8 cellular contexts compared by ENCODE assay signal in genomic region chr11:81869337-81870065, GRCh38.
DNase-seq lines count a peak whose midpoint lies in the region; ATAC-seq lines count a peak whose summit lies in the region.

No MANE protein-coding gene starts in this region.

- ATAC-seq in GM18508 (IDR thresholded peaks at IDR 0.05; ENCODE audit: insufficient read depth, unreplicated experiment): peak; percentile 99
- ATAC-seq in HG02884 (IDR thresholded peaks at IDR 0.05; ENCODE audit: unreplicated experiment): peak; percentile 86

- DNase-seq in OCI-M1 (lab: John Stamatoyannopoulos, UW) (peak; percentile 97), NCI-H1694 (lab: John Stamatoyannopoulos, UW) (no peak), NCI-H1694 treated with DMSO at 0.1 percent for 48 hours (lab: John Stamatoyannopoulos, UW) (no peak), HT-29 (ENCODE audit: low spot score) (no peak)
- DNase-seq in activated effector memory CD4-positive, alpha-beta T cell treated with anti-CD3 and anti-CD28 coated beads, Interleukin-2, amount 50 U/mL, for 16 hours: peak; percentile 89
- DNase-seq in stimulated activated CD4-positive, alpha-beta T cell treated with anti-CD3 and anti-CD28 coated beads, Interleukin-4, amount 100 ng/mL, for 1 hour: peak; percentile 61

Comparison
In these comparisons a context has a peak if more than half of its experiments do, and no peak if none do; other contexts are left out.
1. DNase-seq: peak in OCI-M1 (single experiment), activated effector memory CD4-positive, alpha-beta T cell treated with anti-CD3 and anti-CD28 coated beads, Interleukin-2, amount 50 U/mL, for 16 hours (single experiment) and stimulated activated CD4-positive, alpha-beta T cell treated with anti-CD3 and anti-CD28 coated beads, Interleukin-4, amount 100 ng/mL, for 1 hour (single experiment); none in NCI-H1694 (single experiment), NCI-H1694 treated with DMSO at 0.1 percent for 48 hours (single experiment) and HT-29 (single experiment).